ENCODE assay signal across 8 cellular contexts in genomic region chr7:97118306-97118917, GRCh38. TPM values are rescaled to one million over a fixed set of nuclear protein-coding genes. Genes with fewer than 3 reads are reported as not detected.
DNase-seq lines count a peak whose midpoint lies in the region; ATAC-seq and TF ChIP-seq lines count a peak whose summit lies in the region.

No MANE protein-coding gene starts in this region.

- no peaks in the 10 kb centered on the region for H3K9me3 ChIP-seq in IMR-90 (ENCODE audit: control insufficient read depth, insufficient read depth, low read length)
- H3K9me3 ChIP-seq in mucosa of stomach (ENCODE audit: control insufficient read depth, low read length), result no peaks in the 10 kb centered on the region

- ATAC-seq in IMR-90 (ENCODE audit: low read depth), result no peak
- ATAC-seq in GM18861 (IDR thresholded peaks at IDR 0.05; ENCODE audit: unreplicated experiment), result no peak

- H3K4ac ChIP-seq in IMR-90 (ENCODE audit: low read depth, low read length), result no peak overlapping the region

- peak overlapping the region; percentile 96 for H3K4me3 ChIP-seq in AG10803 (ENCODE audit: low read length)
- H3K4me3 ChIP-seq in IMR-90 (ENCODE audit: insufficient read depth, low read depth, low read length), result peak overlapping the region; percentile 68
- peak overlapping the region; percentile 97 for H3K4me3 ChIP-seq in brain microvascular endothelial cell (ENCODE audit: low read depth, low read length)
- H3K4me3 ChIP-seq in mucosa of stomach (ENCODE audit: low read length), result peak overlapping the region; percentile 73

- DNase-seq in AG10803 (ENCODE audit: low read depth) (no peak), IMR-90 (no peak), brain microvascular endothelial cell (no peak), GM10248 (ENCODE audit: extremely low spot score) (no peak), GDM1 (lab: John Stamatoyannopoulos, UW) (no peak), H4 (ENCODE audit: low spot score) (no peak)

- POLR2A ChIA-PET in IMR-90 (lab: Charles Lee; ENCODE audit: unreplicated experiment) (no interaction called here), GM10248 (lab: Yijun Ruan, JAX) (no interaction called here)

- H2BK15ac ChIP-seq in IMR-90 (ENCODE audit: low read depth, low read length), result no peak overlapping the region

- CTCF ChIA-PET in IMR-90 (lab: Yijun Ruan, JAX), result interaction anchor here (0.7 to 1.1 kb wide), 2 partner anchors 12 to 811 kb away, joined by 3 read pairs; no protein-coding TSS in a partner anchor
- CTCF ChIA-PET in GM10248 (lab: Yijun Ruan, JAX), result interaction anchor here (1.1 to 2.7 kb wide), 7 partner anchors 11 to 62 kb away, joined by 3 to 23 read pairs (median 6); no protein-coding TSS in a partner anchor

- H2BK120ac ChIP-seq in IMR-90 (ENCODE audit: low read depth, low read length), result no peak overlapping the region

- H3K56ac ChIP-seq in IMR-90 (ENCODE audit: extremely low read depth, insufficient read depth, low read length), result no peak overlapping the region

- H3K27ac ChIP-seq in IMR-90 (ENCODE audit: insufficient read depth, low read length) (no peak overlapping the region), brain microvascular endothelial cell (no peak overlapping the region)

- no peak overlapping the region for H3K14ac ChIP-seq in IMR-90 (replicated peaks; ENCODE audit: low read depth, low read length)

- H2BK20ac ChIP-seq in IMR-90 (ENCODE audit: low read depth, low read length), result no peak overlapping the region

- H4K5ac ChIP-seq in IMR-90 (ENCODE audit: low read depth, low read length), result no peak overlapping the region

- TF ChIP-seq POLR2A in IMR-90 (IDR thresholded peaks at IDR 0.05; ENCODE audit: low read depth, low read length), result no peak

- H4K91ac ChIP-seq in IMR-90 (ENCODE audit: insufficient read depth, low read depth, low read length), result no peak overlapping the region

- dilution Hi-C loops in IMR-90 (cut with HindIII; ENCODE audit: low sequenced_read_pairs, unreplicated experiment), result no loop called here

- peak overlapping the region; percentile 95 for H3K9ac ChIP-seq in IMR-90 (ENCODE audit: low read depth, low read length)
- H3K9ac ChIP-seq in mucosa of stomach (ENCODE audit: low read length), result peak overlapping the region; percentile 68

- peaks cover 4 to 7% of the 10 kb centered on the region in 2 experiments; a peak in 2 of 4 replicates for H3K79me1 ChIP-seq in IMR-90 (ENCODE audit: low read depth in 1 of 2, low read length in 2 of 2)

- no peaks in the 10 kb centered on the region for H3K4me1 ChIP-seq in IMR-90 (ENCODE audit: control insufficient read depth, insufficient read depth, low read length)
- peaks cover 6% of the 10 kb centered on the region for H3K4me1 ChIP-seq in mucosa of stomach (ENCODE audit: control insufficient read depth, insufficient read depth, low read length)

- no peaks in the 10 kb centered on the region for H3K9me1 ChIP-seq in IMR-90 (ENCODE audit: insufficient read depth, low read length)

- 0% methylated on average over 2 of the region's 13 CpGs; no CpG with 5 or more reads in 1 of the 2 experiments for WGBS in IMR-90 (ENCODE audit: extremely low coverage in 2 of 2, insufficient read length in 1 of 2), 2 experiments

- H3K27me3 ChIP-seq in IMR-90 (ENCODE audit: control insufficient read depth, insufficient read depth, low read length) (no peaks in the 10 kb centered on the region), brain microvascular endothelial cell (replicated peaks) (no peaks in the 10 kb centered on the region), mucosa of stomach (ENCODE audit: control insufficient read depth, insufficient read depth, low read length) (no peaks in the 10 kb centered on the region)

- no peak for TF ChIP-seq RAD21 in IMR-90 (IDR thresholded peaks at IDR 0.05; ENCODE audit: low read length)

- H3K36me3 ChIP-seq in IMR-90 (ENCODE audit: control insufficient read depth, insufficient read depth, low read length) (no peaks in the 10 kb centered on the region), brain microvascular endothelial cell (replicated peaks) (no peaks in the 10 kb centered on the region), mucosa of stomach (ENCODE audit: control insufficient read depth, insufficient read depth, low read length) (no peaks in the 10 kb centered on the region)

- no peak overlapping the region for H2AK5ac ChIP-seq in IMR-90 (ENCODE audit: low read depth, low read length)

- peak overlapping the region; percentile 93 for H3K4me2 ChIP-seq in IMR-90 (ENCODE audit: low read depth, low read length)

- intact Hi-C loops in IMR-90 (cut with micrococcal nuclease), result loop anchor here (1.0 kb wide), 1 partner anchor 28 kb away; no protein-coding TSS in a partner anchor

- H4K20me1 ChIP-seq in IMR-90 (ENCODE audit: insufficient read depth, low read length), result no peaks in the 10 kb centered on the region

- no peak overlapping the region for H2AFZ ChIP-seq in IMR-90 (replicated peaks; ENCODE audit: low read length, poor library complexity)

- no TSS peak for BruUV-seq in IMR-90 (replicated peaks; lab: Mats Ljungman, UMichigan)

- no peak overlapping the region for H3K18ac ChIP-seq in IMR-90 (ENCODE audit: low read depth, low read length)

- no peak overlapping the region for H2BK5ac ChIP-seq in IMR-90 (ENCODE audit: low read depth, low read length, poor library complexity, severe bottlenecking)

- no peak overlapping the region for H3K23ac ChIP-seq in IMR-90 (ENCODE audit: low read depth, low read length)

- no peak overlapping the region; a peak in 2 of 4 replicates for H4K8ac ChIP-seq in IMR-90 (ENCODE audit: low read depth in 2 of 2, low read length in 2 of 2)

- no peak overlapping the region for H2AK9ac ChIP-seq in IMR-90 (replicated peaks; ENCODE audit: low read depth, low read length, poor library complexity)

- in situ Hi-C loops in IMR-90 (cut with MboI; ENCODE audit: low sequenced_read_pairs) (no loop called here), brain microvascular endothelial cell (cut with HindIII; ENCODE audit: low pct_ligation_motif_present, low sequenced_read_pairs) (no loop called here)

- TF ChIP-seq CTCF in AG10803 (conservative IDR thresholded peaks at IDR 0.05; ENCODE audit: low read length) (no peak), IMR-90 (conservative IDR thresholded peaks at IDR 0.05; ENCODE audit: low read depth, low read length) (no peak), brain microvascular endothelial cell (IDR thresholded peaks at IDR 0.05; ENCODE audit: low read depth, low read length, missing control alignments) (no peak), GM10248 (IDR thresholded peaks at IDR 0.05; ENCODE audit: control extremely low read depth, extremely low read depth, low read depth, missing control alignments) (no peak)

TF ChIP-seq in IMR-90, 13 proteins besides CTCF, POLR2A, EP300 and RAD21:
- TF ChIP-seq FOS (IDR thresholded peaks at IDR 0.05; ENCODE audit: low read depth, low read length) (no peak), CEBPB (IDR thresholded peaks at IDR 0.05; ENCODE audit: low read depth, low read length) (no peak), NFE2L2 (IDR thresholded peaks at IDR 0.05; ENCODE audit: low read depth, low read length) (no peak), ELK1 (IDR thresholded peaks at IDR 0.05; ENCODE audit: borderline replicate concordance, low read depth, low read length) (no peak), MXI1 (IDR thresholded peaks at IDR 0.05; ENCODE audit: borderline replicate concordance, low read depth, low read length) (no peak), RFX5 (IDR thresholded peaks at IDR 0.05; ENCODE audit: low read depth, low read length) (no peak), BHLHE40 (IDR thresholded peaks at IDR 0.05; ENCODE audit: low read depth, low read length) (no peak), USF2 (IDR thresholded peaks at IDR 0.05; ENCODE audit: low read depth, low read length) (no peak), CHD1 (IDR thresholded peaks at IDR 0.05; ENCODE audit: low read depth, low read length) (no peak), MAZ (IDR thresholded peaks at IDR 0.05; ENCODE audit: borderline replicate concordance, low read depth, low read length) (no peak), MAFK (IDR thresholded peaks at IDR 0.05; ENCODE audit: low read depth, low read length) (no peak), RCOR1 (IDR thresholded peaks at IDR 0.05; ENCODE audit: insufficient replicate concordance, low read length) (no peak), SMC3 (IDR thresholded peaks at IDR 0.05; ENCODE audit: low read depth, low read length) (no peak)

RNA-seq across cellular contexts. Expression of gene SDHAF3, which starts 0.9 kb away (rescaled TPM):
- 6.1 and 12.8 TPM in 2 replicates for total RNA-seq in IMR-90 (2012; rRNA removed)
- 5.7 and 7.3 TPM in 2 replicates for polyA plus RNA-seq in IMR-90 (2012; rRNA removed)
- 2.3 and 7.8 TPM in 2 replicates for polyA plus RNA-seq in IMR-90 (2012; cell fraction: cytosol; rRNA removed)
- 0.36 and 1.4 TPM in 2 replicates for polyA plus RNA-seq in IMR-90 (2012; cell fraction: nucleus; rRNA removed; ENCODE audit: low replicate concordance)
- total RNA-seq in H4 (2014; rRNA removed; shearing (Covaris generic)), result 48.2 and 62.1 TPM in 2 replicates
